ENCODE assay signal across 20 cellular contexts in genomic region chr10:60448246-60448645, GRCh38. TPM values are rescaled to one million over a fixed set of nuclear protein-coding genes. Genes with fewer than 3 reads are reported as not detected.
DNase-seq lines count a peak whose midpoint lies in the region; ATAC-seq and TF ChIP-seq lines count a peak whose summit lies in the region.
"Had no signal": no experiment of that assay in that cellular context is flagged by ENCODE, and none has a peak within 500 bp of the region (broad histone marks: within the 10 kb centered on the region; RNA-seq: fewer than 3 reads in every experiment).

No MANE protein-coding gene starts in this region.

- H2AFZ ChIP-seq in PC-3 (ENCODE audit: low read length), result peak overlapping the region; percentile 5; the same call in 1 of the 2 replicates

- no peaks in the 10 kb centered on the region for H4K20me1 ChIP-seq in PC-3 (ENCODE audit: low read length)
- H4K20me1 ChIP-seq: BLaER1 treated with 17β-estradiol and CSF1 and Interleukin-3, amounts not matched to agents 10 nM and 100 nM had no signal

- H3K4me3 ChIP-seq in PC-3 (ENCODE audit: low read length) (no peak overlapping the region), fibroblast of mammary gland (ENCODE audit: control insufficient read depth, low read depth, low read length) (no peak overlapping the region)
- H3K4me3 ChIP-seq: BLaER1 treated with 17β-estradiol and CSF1 and Interleukin-3, amounts not matched to agents 10 nM and 100 nM had no signal

- no peak overlapping the region for H3K27ac ChIP-seq in CD4-positive, alpha-beta T cell (ENCODE audit: low read depth, low read length)
- H3K27ac ChIP-seq in PC-3 (ENCODE audit: low read length) (peak overlapping the region; percentile 67), substantia nigra (ENCODE audit: low read depth, low read length, poor library complexity, severe bottlenecking) (peak overlapping the region; percentile 7)
- H3K27ac ChIP-seq: BLaER1 treated with 17β-estradiol and CSF1 and Interleukin-3, amounts not matched to agents 10 nM and 100 nM had no signal

- H3K27ac Mint-ChIP-seq in CD4-positive, alpha-beta T cell, result peak overlapping the region; percentile 25

- peaks cover 53% of the 10 kb centered on the region for H3K4me1 ChIP-seq in PC-3 (ENCODE audit: insufficient read depth, low read length)

- no peaks in the 10 kb centered on the region for H3K27me3 Mint-ChIP-seq in CD4-positive, alpha-beta T cell
- H3K27me3 Mint-ChIP-seq: CD4-positive, alpha-beta memory T cell had no signal

- no peaks in the 10 kb centered on the region for H3K79me2 ChIP-seq in PC-3 (ENCODE audit: low read length)

- POLR2A ChIA-PET in CD4-positive, alpha-beta T cell (lab: Charles Lee), result no interaction called here
- POLR2A ChIA-PET in PC-3 (lab: Charles Lee; ENCODE audit: unreplicated experiment), result no interaction called here

- no peak overlapping the region for H3K9ac ChIP-seq in PC-3 (ENCODE audit: low read length)
- H3K9ac ChIP-seq: BLaER1 treated with 17β-estradiol and CSF1 and Interleukin-3, amounts not matched to agents 10 nM and 100 nM had no signal

- H3K4me3 Mint-ChIP-seq in CD4-positive, alpha-beta T cell, result no peak overlapping the region
- H3K4me3 Mint-ChIP-seq: CD4-positive, alpha-beta memory T cell had no signal

- H3K9me2 ChIP-seq in PC-3 (replicated peaks; ENCODE audit: low read length), result no peaks in the 10 kb centered on the region

- intact Hi-C loops in CD4-positive, alpha-beta T cell (cut with DNase I, micrococcal nuclease), result loop anchor here (5.0 to 10.0 kb wide), 4 partner anchors 197 to 517 kb away; no protein-coding TSS in a partner anchor
- intact Hi-C loops in PC-3 (cut with micrococcal nuclease), result no loop called here

- no peak for DNase-seq in CD4-positive, alpha-beta T cell
- peak; percentile 54 for DNase-seq in PC-3
- DNase-seq in fibroblast of mammary gland (ENCODE audit: low read depth), result peak; percentile 20
- DNase-seq in substantia nigra (lab: John Stamatoyannopoulos, UW), result no peak
- no peak for DNase-seq in GOT3 (lab: John Stamatoyannopoulos, UW)
- no peak for DNase-seq in NCI-H2196 treated with DMSO at 0.1 percent for 48 hours (lab: John Stamatoyannopoulos, UW; ENCODE audit: unreplicated experiment)
- DNase-seq: CD4-positive, alpha-beta memory T cell; COR-L47; DMS79; EL; GF-D8; IMR-90; KG1; MM.1S; NCI-H2029; NCI-H526 treated with DMSO at 0.1 percent for 48 hours; Right ventricle myocardium superior; RPMI8226 had no signal

- no TSS peak for BruUV-seq in PC-3 (replicated peaks; lab: Mats Ljungman, UMichigan)

- no peaks in the 10 kb centered on the region for H3K9me3 ChIP-seq in CD4-positive, alpha-beta T cell (ENCODE audit: control insufficient read depth, low read length)
- H3K9me3 ChIP-seq in PC-3 (ENCODE audit: low read length), result no peaks in the 10 kb centered on the region
- H3K9me3 ChIP-seq: BLaER1 treated with 17β-estradiol and CSF1 and Interleukin-3, amounts not matched to agents 10 nM and 100 nM had no signal

- peaks cover 5% of the 10 kb centered on the region for H3F3A ChIP-seq in PC-3 (ENCODE audit: low read length, unreplicated experiment)

- no peaks in the 10 kb centered on the region for H3K36me3 ChIP-seq in PC-3 (ENCODE audit: low read depth, low read length)
- H3K36me3 ChIP-seq: BLaER1 treated with 17β-estradiol and CSF1 and Interleukin-3, amounts not matched to agents 10 nM and 100 nM had no signal

- H3K36me3 Mint-ChIP-seq in CD4-positive, alpha-beta T cell (ENCODE audit: low read depth), result peaks cover 5% of the 10 kb centered on the region

- CTCF ChIA-PET in CD4-positive, alpha-beta T cell (lab: Charles Lee), result no interaction called here
- CTCF ChIA-PET in PC-3 (lab: Charles Lee), result no interaction called here

- H3K9me3 Mint-ChIP-seq in CD4-positive, alpha-beta T cell, result no peaks in the 10 kb centered on the region
- H3K9me3 Mint-ChIP-seq: CD4-positive, alpha-beta memory T cell had no signal

- peak overlapping the region; percentile 34 for H3K4me2 ChIP-seq in PC-3 (ENCODE audit: low read length)
- H3K4me2 ChIP-seq: BLaER1 treated with 17β-estradiol and CSF1 and Interleukin-3, amounts not matched to agents 10 nM and 100 nM had no signal

- no peak for ATAC-seq in CD4-positive, alpha-beta T cell (ENCODE audit: poor library complexity)
- ATAC-seq in PC-3, result no peak
- ATAC-seq in esophagus mucosa, result no peak

- H3K27me3 ChIP-seq in CD4-positive, alpha-beta T cell (ENCODE audit: control insufficient read depth, insufficient read depth, low read length), result no peaks in the 10 kb centered on the region
- no peaks in the 10 kb centered on the region for H3K27me3 ChIP-seq in PC-3 (ENCODE audit: low read length)
- H3K27me3 ChIP-seq: BLaER1 treated with 17β-estradiol and CSF1 and Interleukin-3, amounts not matched to agents 10 nM and 100 nM had no signal

- no peak for TF ChIP-seq CTCF in CD4-positive, alpha-beta T cell (IDR thresholded peaks at IDR 0.05)
- no peak for TF ChIP-seq CTCF in PC-3 (conservative IDR thresholded peaks at IDR 0.05; ENCODE audit: low read depth, low read length)
- TF ChIP-seq CTCF in fibroblast of mammary gland (conservative IDR thresholded peaks at IDR 0.05; ENCODE audit: control insufficient read depth, insufficient read depth, low read depth, low read length), result no peak

- H3K4me1 Mint-ChIP-seq in CD4-positive, alpha-beta T cell (ENCODE audit: low read depth), result peaks cover 23% of the 10 kb centered on the region

RNA-seq across cellular contexts. Expression of gene ANK3, which starts 58.6 kb away (rescaled TPM):
- total RNA-seq in CD4-positive, alpha-beta T cell, result 10 to 100 TPM; 60.5 to 61.9 TPM
- 29.5 and 33.6 TPM in 2 replicates for total RNA-seq in PC-3 (2014; rRNA removed)
- total RNA-seq in esophagus mucosa, result 39.1 TPM

Comparison
In these comparisons a context has a peak if more than half of its experiments do, and no peak if none do; other contexts are left out.
1. DNase-seq: peak in PC-3 (single experiment) and fibroblast of mammary gland (single experiment); none in CD4-positive, alpha-beta T cell (0 of 10), substantia nigra (0 of 49), GOT3 (single experiment) and NCI-H2196 treated with DMSO at 0.1 percent for 48 hours (single experiment).